ENCODE assay signal across 34 cellular contexts in the genomic region with DNA sequence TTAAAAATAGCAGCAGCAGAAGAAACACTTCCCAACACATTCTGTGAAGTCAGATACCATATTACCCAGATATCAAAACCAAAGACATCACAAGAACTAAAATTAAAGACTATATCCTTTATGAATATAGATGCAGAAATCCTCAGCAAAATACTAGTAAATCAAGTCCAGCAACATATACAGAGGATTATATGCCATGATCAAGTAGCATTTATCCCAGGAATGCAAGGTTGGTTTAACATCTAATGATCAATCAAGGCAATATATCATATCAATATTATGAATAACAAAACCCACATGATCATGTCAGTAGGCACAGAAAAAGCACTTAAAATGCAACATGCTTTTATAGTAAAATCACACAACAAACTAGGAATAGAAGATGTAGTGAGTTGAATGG.
"Had no signal": no experiment of that assay in that cellular context is flagged by ENCODE, and none has a peak within 500 bp of the region (broad histone marks: within the 10 kb centered on the region; RNA-seq: fewer than 3 reads in every experiment).

No MANE protein-coding gene starts in this region.

- H3K4me3 ChIP-seq: MG63 had no signal

- H3K27me3 ChIP-seq: MG63 had no signal

- DNase-seq: Karpas-422, Kasumi-1, MG63, MM.1S, MV-4-11, NCI-H1048, NCI-H1092, NCI-H1092 treated with DMSO at 0.1 percent for 48 hours, NCI-H1105, NCI-H1105 treated with DMSO at 0.1 percent for 48 hours, NCI-H1417, NCI-H1417 treated with DMSO at 0.1 percent for 48 hours, NCI-H1436, NCI-H1436 treated with DMSO at 0.1 percent for 48 hours, NCI-H146, NCI-H1694, NCI-H1694 treated with DMSO at 0.1 percent for 48 hours, NCI-H187, NCI-H187 treated with DMSO at 0.1 percent for 48 hours, NCI-H1930, NCI-H2029, NCI-H2029 treated with DMSO at 0.1 percent for 48 hours, NCI-H2081, NCI-H2081 treated with DMSO at 0.1 percent for 48 hours, NCI-H2107, NCI-H2171, NCI-H2171 treated with DMSO at 0.1 percent for 48 hours, NCI-H2227 treated with DMSO at 0.1 percent for 48 hours, NCI-H226, NCI-H345, NCI-H446, NCI-H446 treated with DMSO at 0.1 percent for 48 hours, NCI-H510A, NCI-H510A treated with DMSO at 0.1 percent for 48 hours had no signal

- H3K36me3 ChIP-seq: MG63 had no signal
